Comparison of ENCODE assay signal across 21 cellular contexts in genomic region chr1:25467616-25468015, GRCh38. TPM values are rescaled to one million over a fixed set of nuclear protein-coding genes. Genes with fewer than 3 reads are reported as not detected.
DNase-seq lines count a peak whose midpoint lies in the region; ATAC-seq and TF ChIP-seq lines count a peak whose summit lies in the region.
"Had no signal": no experiment of that assay in that cellular context is flagged by ENCODE, and none has a peak within 500 bp of the region (broad histone marks: within the 10 kb centered on the region; RNA-seq: fewer than 3 reads in every experiment).

No MANE protein-coding gene starts in this region.

- H3K79me2 ChIP-seq in smooth muscle cell (ENCODE audit: low read depth) = peaks cover 60% of the 10 kb centered on the region

- H3K36me3 ChIP-seq in right atrium auricular region (no peaks in the 10 kb centered on the region), body of pancreas (replicated peaks in 1 of 2; ENCODE audit: insufficient read depth in 1 of 2, low read depth in 2 of 2) (no peaks in the 10 kb centered on the region), smooth muscle cell (ENCODE audit: low read depth) (no peaks in the 10 kb centered on the region), upper lobe of right lung (no peaks in the 10 kb centered on the region), tibial nerve (peaks cover 0 to 5% (median 0%) of the 10 kb centered on the region in 3 donors)
- H3K36me3 ChIP-seq: SJSA1 had no signal

- peak overlapping the region; percentile 47 to 67 for H3K27ac ChIP-seq in right atrium auricular region
- peak overlapping the region in 3 of 4 donors; percentile 2 to 54 (median 15) for H3K27ac ChIP-seq in body of pancreas
- peak overlapping the region; percentile 73 for H3K27ac ChIP-seq in smooth muscle cell (ENCODE audit: low read depth)
- no peak overlapping the region for H3K27ac ChIP-seq in upper lobe of right lung
- no peak overlapping the region for H3K27ac ChIP-seq in tibial nerve
- H3K27ac ChIP-seq: esophagus squamous epithelium, SJSA1 had no signal

- intact Hi-C loops in cardiac septum (cut with DNase I) = no loop called here
- intact Hi-C loops in body of pancreas (cut with DNase I) = no loop called here
- intact Hi-C loops in upper lobe of right lung (cut with DNase I) = no loop called here

- 27 to 30% methylated on average over 1 of the region's 1 CpG for WGBS in body of pancreas, 2 donors
- WGBS in smooth muscle cell (ENCODE audit: low lambda C conversion rate) = 72% methylated on average over 1 of the region's 1 CpG
- 88 to 94% methylated on average over 1 of the region's 1 CpG for WGBS in tibial nerve, 2 donors

- DNase-seq in right atrium auricular region (ENCODE audit: low spot score) = no peak
- DNase-seq in cardiac septum (ENCODE audit: low spot score) = no peak
- DNase-seq in T-cell = no peak
- DNase-seq in body of pancreas = no peak
- no peak for DNase-seq in smooth muscle cell (lab: John Stamatoyannopoulos, UW; ENCODE audit: unreplicated experiment)
- DNase-seq in upper lobe of right lung = no peak
- no peak for DNase-seq in DMS53 treated with DMSO at 0.1 percent for 48 hours (lab: John Stamatoyannopoulos, UW; ENCODE audit: unreplicated experiment)
- no peak for DNase-seq in tibial nerve (ENCODE audit: low spot score in 2 of 2)
- DNase-seq: activated CD4-positive, CD25-positive, alpha-beta regulatory T cell; activated gamma-delta T cell; effector memory CD8-positive, alpha-beta T cell; esophagus squamous epithelium; mesendoderm; NCI-H1105; NCI-H2081; spleen; stimulated activated CD4-positive, alpha-beta T cell treated with anti-CD3 and anti-CD28 coated beads, Interleukin-4, amount 100 ng/mL, for 4 hours; T-helper 9 cell had no signal

- H3K4me2 ChIP-seq in smooth muscle cell = peak overlapping the region; percentile 3

- peaks cover 24% of the 10 kb centered on the region for H3K36me3 Mint-ChIP-seq in T-cell

- H3K9me3 ChIP-seq in right atrium auricular region = no peaks in the 10 kb centered on the region
- no peaks in the 10 kb centered on the region for H3K9me3 ChIP-seq in body of pancreas
- no peaks in the 10 kb centered on the region for H3K9me3 ChIP-seq in smooth muscle cell (replicated peaks; ENCODE audit: low read depth)
- no peaks in the 10 kb centered on the region for H3K9me3 ChIP-seq in upper lobe of right lung
- H3K9me3 ChIP-seq in tibial nerve = no peaks in the 10 kb centered on the region
- H3K9me3 ChIP-seq: esophagus squamous epithelium, SJSA1, spleen had no signal

- H3K4me1 Mint-ChIP-seq in T-cell = peaks cover 45 to 48% (median 46%) of the 10 kb centered on the region in 3 donors
- H3K4me1 Mint-ChIP-seq: neural crest cell had no signal

- TF ChIP-seq EP300 in tibial nerve (IDR thresholded peaks at IDR 0.05) = no peak

- no peak for TF ChIP-seq CTCF in right atrium auricular region (IDR thresholded peaks at IDR 0.05)
- no peak for TF ChIP-seq CTCF in body of pancreas (IDR thresholded peaks at IDR 0.05)
- TF ChIP-seq CTCF in smooth muscle cell (IDR thresholded peaks at IDR 0.05; ENCODE audit: borderline replicate concordance, insufficient read depth, poor library complexity, severe bottlenecking) = no peak
- TF ChIP-seq CTCF in upper lobe of right lung (IDR thresholded peaks at IDR 0.05) = no peak
- no peak for TF ChIP-seq CTCF in tibial nerve (IDR thresholded peaks at IDR 0.05)

- H3K27me3 ChIP-seq in right atrium auricular region (no peaks in the 10 kb centered on the region), body of pancreas (no peaks in the 10 kb centered on the region), smooth muscle cell (ENCODE audit: low read depth) (no peaks in the 10 kb centered on the region), upper lobe of right lung (no peaks in the 10 kb centered on the region), tibial nerve (no peaks in the 10 kb centered on the region)
- H3K27me3 ChIP-seq: esophagus squamous epithelium, SJSA1, spleen had no signal

- POLR2A ChIA-PET in T-cell (lab: Charles Lee) = interaction anchor here (0.6 to 0.7 kb wide), 5 partner anchors 12 to 1085 kb away, joined by 3 to 6 read pairs (median 4); no protein-coding TSS in a partner anchor

- CTCF ChIA-PET in T-cell (lab: Charles Lee) = interaction anchor here (0.6 to 1.3 kb wide), 2 partner anchors 20 to 1312 kb away, joined by 3 to 6 read pairs; no protein-coding TSS in a partner anchor

- H3F3A ChIP-seq in smooth muscle cell (ENCODE audit: low read depth) = peaks cover 19% of the 10 kb centered on the region

- TF ChIP-seq POLR2A in body of pancreas (IDR thresholded peaks at IDR 0.05) = no peak
- no peak for TF ChIP-seq POLR2A in tibial nerve (IDR thresholded peaks at IDR 0.05)

- peak in 2 of 4 experiments; percentile 27 to 45 for ATAC-seq in T-cell (replicated peaks in 1 of 4)
- no peak for ATAC-seq in body of pancreas
- ATAC-seq in upper lobe of right lung = no peak
- ATAC-seq: effector memory CD8-positive, alpha-beta T cell; Panc1 had no signal

- H3K4me3 ChIP-seq in right atrium auricular region (no peak overlapping the region), body of pancreas (no peak overlapping the region), smooth muscle cell (no peak overlapping the region), upper lobe of right lung (no peak overlapping the region), tibial nerve (no peak overlapping the region)
- H3K4me3 ChIP-seq: esophagus squamous epithelium, SJSA1, spleen had no signal

- H3K27ac Mint-ChIP-seq in T-cell = peak overlapping the region; percentile 77 to 84

- no peak overlapping the region for H2AFZ ChIP-seq in smooth muscle cell (ENCODE audit: low read depth)

- H3K4me1 ChIP-seq in right atrium auricular region = peaks cover 0 to 45% of the 10 kb centered on the region in 2 donors
- peaks cover 47% of the 10 kb centered on the region for H3K4me1 ChIP-seq in body of pancreas
- H3K4me1 ChIP-seq in smooth muscle cell (ENCODE audit: low read depth) = no peaks in the 10 kb centered on the region
- no peaks in the 10 kb centered on the region for H3K4me1 ChIP-seq in upper lobe of right lung
- H3K4me1 ChIP-seq in tibial nerve = peaks cover 0 to 6% (median 0%) of the 10 kb centered on the region in 4 donors

- H3K9ac ChIP-seq in smooth muscle cell (ENCODE audit: low read depth) = no peak overlapping the region

- no peaks in the 10 kb centered on the region for H3K9me3 Mint-ChIP-seq in T-cell
- H3K9me3 Mint-ChIP-seq: effector memory CD8-positive, alpha-beta T cell; neural crest cell had no signal

- peak overlapping the region in 1 of 3 donors; percentile 25 for H3K4me3 Mint-ChIP-seq in T-cell
- H3K4me3 Mint-ChIP-seq: effector memory CD8-positive, alpha-beta T cell; neural crest cell had no signal

- H4K20me1 ChIP-seq in smooth muscle cell (ENCODE audit: low read depth) = peaks cover 95% of the 10 kb centered on the region

- no peaks in the 10 kb centered on the region for H3K27me3 Mint-ChIP-seq in T-cell
- H3K27me3 Mint-ChIP-seq: effector memory CD8-positive, alpha-beta T cell had no signal

RNA-seq across cellular contexts. Expression of gene MACO1, which starts 36.9 kb away (rescaled TPM):
- total RNA-seq in right atrium auricular region = 10 to 100 TPM; 14.0 to 14.5 TPM
- total RNA-seq in cardiac septum = 10.3 TPM
- total RNA-seq in T-cell = 10 to 100 TPM; 19.7 to 23.2 (median 21.5) TPM
- 10 to 100 TPM; 21.3 to 23.4 TPM for total RNA-seq in body of pancreas
- total RNA-seq in smooth muscle cell = 29.8 and 33.6 TPM in 2 replicates
- 19.1 and 19.8 TPM in 2 replicates for polyA plus RNA-seq in smooth muscle cell
- 20.2 TPM for total RNA-seq in upper lobe of right lung
- total RNA-seq in tibial nerve = 10 to 100 TPM in 3 of 4 donors, 1 to 10 TPM in 1; 8.8 to 16.2 (median 13.7) TPM

RNA-seq across cellular contexts. Expression of gene RHCE, which starts 47.0 kb away (rescaled TPM):
- total RNA-seq in right atrium auricular region (under 1 TPM in 1 of 2 donors, not detected in 1; 0.28 TPM), cardiac septum (0.57 TPM), T-cell (1 to 10 TPM in 1 of 5 donors, under 1 TPM in 3, not detected in 1; 0.35 to 1.0 (median 0.63) TPM), body of pancreas (under 1 TPM in 1 of 2 donors, not detected in 1; 0.26 TPM), smooth muscle cell (0.45 and 3.8 TPM in 2 replicates), upper lobe of right lung (0.58 TPM), tibial nerve (under 1 TPM in 1 of 4 donors, not detected in 3; 0.22 TPM)
- 3.8 and 4.9 TPM in 2 replicates for polyA plus RNA-seq in smooth muscle cell
- total RNA-seq: neural crest cell had no signal

Comparison
In these comparisons a context has a peak if more than half of its experiments do, and no peak if none do; other contexts are left out.
1. H3K27ac ChIP-seq: peak in right atrium auricular region (2 of 2), body of pancreas (3 of 4) and smooth muscle cell (single experiment); none in upper lobe of right lung (single experiment) and tibial nerve (0 of 4).